ENCODE assay signal across 21 cellular contexts in the genomic region with DNA sequence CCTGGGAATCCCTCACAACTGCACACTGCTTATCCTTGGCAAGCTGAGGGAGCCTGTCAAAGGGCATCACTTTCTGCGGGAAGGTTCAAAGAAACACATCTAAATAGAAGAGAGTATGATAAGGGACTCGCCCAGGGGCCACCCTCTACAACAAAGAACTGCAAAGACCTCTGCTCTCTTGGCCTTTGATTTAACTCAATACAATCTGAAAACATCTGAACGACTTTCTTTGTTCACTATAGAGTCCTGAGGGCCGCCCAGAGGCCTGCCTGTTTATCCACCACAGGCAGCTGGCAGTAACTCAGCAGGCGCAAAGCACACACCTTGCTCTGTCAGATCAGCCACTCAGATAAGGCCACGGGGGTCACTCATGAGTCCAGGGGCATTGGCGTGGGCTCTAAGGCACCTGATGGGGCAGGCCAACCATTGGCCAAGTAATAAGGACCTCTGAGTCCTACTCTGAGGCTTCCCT.
DNase-seq lines count a peak whose midpoint lies in the region; ATAC-seq and TF ChIP-seq lines count a peak whose summit lies in the region.
"Had no signal": no experiment of that assay in that cellular context is flagged by ENCODE, and none has a peak within 500 bp of the region (broad histone marks: within the 10 kb centered on the region; RNA-seq: fewer than 3 reads in every experiment).

No MANE protein-coding gene starts in this region.

- H3F3A ChIP-seq in GM23338 (replicated peaks; ENCODE audit: low read depth): no peaks in the 10 kb centered on the region

- H3K36me3 ChIP-seq in GM23338 (ENCODE audit: insufficient read depth) (no peaks in the 10 kb centered on the region), mucosa of descending colon (ENCODE audit: low read depth) (no peaks in the 10 kb centered on the region)
- H3K36me3 ChIP-seq: BLaER1 had no signal

- no peaks in the 10 kb centered on the region for H3K9me3 Mint-ChIP-seq in GM23338
- H3K9me3 Mint-ChIP-seq: activated T-cell treated with anti-CD3 and anti-CD28 coated beads, Interleukin-2, amount 50 U/mL, for 72 hours had no signal

- H3K4me1 ChIP-seq in GM23338 (ENCODE audit: insufficient read depth) (no peaks in the 10 kb centered on the region), mucosa of descending colon (ENCODE audit: low read depth) (no peaks in the 10 kb centered on the region)
- H3K4me1 ChIP-seq: BLaER1 had no signal

- TF ChIP-seq CTCF in GM23338 (conservative IDR thresholded peaks at IDR 0.05; ENCODE audit: low read depth in 2 of 2) (no peak), coronary artery (IDR thresholded peaks at IDR 0.05) (no peak), mucosa of descending colon (IDR thresholded peaks at IDR 0.05) (no peak), omental fat pad (IDR thresholded peaks at IDR 0.05) (no peak)

- H4K20me1 ChIP-seq in GM23338 (replicated peaks; ENCODE audit: insufficient read depth): no peaks in the 10 kb centered on the region
- H4K20me1 ChIP-seq: BLaER1 had no signal

- intact Hi-C loops in mucosa of descending colon (cut with DNase I, micrococcal nuclease): loop anchor here in 1 of 2 donors (10.0 kb wide), 1 partner anchor 125 kb away; no protein-coding TSS in a partner anchor

- H3K4me3 ChIP-seq in GM23338 (no peak overlapping the region), coronary artery (no peak overlapping the region), mucosa of descending colon (no peak overlapping the region)
- H3K4me3 ChIP-seq: BLaER1 had no signal

- no peaks in the 10 kb centered on the region for H3K9me3 ChIP-seq in mucosa of descending colon
- H3K9me3 ChIP-seq: BLaER1 had no signal

- H2AFZ ChIP-seq in GM23338: no peak overlapping the region

- H3K27ac ChIP-seq in GM23338 (ENCODE audit: low read depth) (no peak overlapping the region), coronary artery (peak overlapping the region in 1 of 2 donors; percentile 47)
- H3K27ac ChIP-seq: BLaER1 had no signal

- no peak overlapping the region for H3K4me2 ChIP-seq in GM23338
- H3K4me2 ChIP-seq: BLaER1 had no signal

- in situ Hi-C loops in G401 (cut with HindIII; ENCODE audit: low sequenced_read_pairs): no loop called here

- ATAC-seq in GM23338: peak; percentile 30; the same call in 2 of the 3 replicates
- peak; percentile 61 for ATAC-seq in mucosa of descending colon
- no peak for ATAC-seq in omental fat pad (ENCODE audit: low FRiP score)
- ATAC-seq: activated CD8-positive, alpha-beta memory T cell treated with anti-CD3 and anti-CD28 coated beads, Interleukin-2, amount 10 ng/mL, durations not matched to agents 7 days and 5 days; activated T-cell treated with anti-CD3 and anti-CD28 coated beads, Interleukin-2, amount 50 U/mL, for 72 hours had no signal

- no peak overlapping the region for H3K27ac Mint-ChIP-seq in GM23338
- H3K27ac Mint-ChIP-seq: activated CD8-positive, alpha-beta memory T cell treated with anti-CD3 and anti-CD28 coated beads, Interleukin-2, amount 10 ng/mL, durations not matched to agents 7 days and 5 days; activated T-cell treated with anti-CD3 and anti-CD28 coated beads, Interleukin-2, amount 50 U/mL, for 72 hours had no signal

- H3K27me3 Mint-ChIP-seq in GM23338 (ENCODE audit: insufficient read depth, low read depth, poor library complexity): peaks cover 5% of the 10 kb centered on the region

- no peaks in the 10 kb centered on the region for H3K36me3 Mint-ChIP-seq in GM23338 (ENCODE audit: low read depth)
- H3K36me3 Mint-ChIP-seq: activated CD8-positive, alpha-beta memory T cell treated with anti-CD3 and anti-CD28 coated beads, Interleukin-2, amount 10 ng/mL, durations not matched to agents 7 days and 5 days had no signal

- H3K4me1 Mint-ChIP-seq in GM23338: no peaks in the 10 kb centered on the region; the same call in 2 of the 3 replicates
- H3K4me1 Mint-ChIP-seq: activated CD8-positive, alpha-beta memory T cell treated with anti-CD3 and anti-CD28 coated beads, Interleukin-2, amount 10 ng/mL, durations not matched to agents 7 days and 5 days had no signal

- H3K27me3 ChIP-seq in GM23338 (ENCODE audit: insufficient read depth): peaks cover 5% of the 10 kb centered on the region; the same call in 1 of the 2 replicates
- H3K27me3 ChIP-seq: BLaER1 had no signal

- no peak overlapping the region for H3K4me3 Mint-ChIP-seq in GM23338
- H3K4me3 Mint-ChIP-seq: activated CD8-positive, alpha-beta memory T cell treated with anti-CD3 and anti-CD28 coated beads, Interleukin-2, amount 10 ng/mL, durations not matched to agents 7 days and 5 days; activated T-cell treated with anti-CD3 and anti-CD28 coated beads, Interleukin-2, amount 50 U/mL, for 72 hours had no signal

- no peaks in the 10 kb centered on the region for H3K9me2 ChIP-seq in GM23338 (ENCODE audit: insufficient read depth)

- H3K79me2 ChIP-seq in GM23338 (replicated peaks; ENCODE audit: insufficient read depth): no peaks in the 10 kb centered on the region

- peak; percentile 12 for DNase-seq in COLO668 (lab: John Stamatoyannopoulos, UW; ENCODE audit: unreplicated experiment)
- no peak for DNase-seq in GM23338 (ENCODE audit: low spot score)
- peak; percentile 26 for DNase-seq in coronary artery (ENCODE audit: low spot score)
- DNase-seq in mucosa of descending colon: no peak
- no peak for DNase-seq in DMS 273 treated with DMSO at 0.1 percent for 48 hours (lab: John Stamatoyannopoulos, UW)
- no peak for DNase-seq in GM19240 (ENCODE audit: insufficient read length, low spot score)
- no peak for DNase-seq in omental fat pad (ENCODE audit: low spot score)
- DNase-seq in G401 (ENCODE audit: low spot score): no peak
- DNase-seq: activated CD4-positive, alpha-beta T cell treated with anti-CD3 and anti-CD28 coated beads, Interleukin-2, amount 50 U/mL, for 1 hour; activated CD8-positive, alpha-beta memory T cell treated with anti-CD3 and anti-CD28 coated beads, Interleukin-2, amount 10 ng/mL, durations not matched to agents 7 days and 5 days; activated naive CD4-positive, alpha-beta T cell; activated T-cell treated with anti-CD3 and anti-CD28 coated beads, Interleukin-2, amount 50 U/mL, for 72 hours; COR-L47; effector CD8-positive, alpha-beta T cell; kidney glomerular epithelial cell; NCI-H1092; NCI-H1930; NCI-H446; stimulated activated naive CD4-positive, alpha-beta T cell; T1000 had no signal

TF ChIP-seq in GM23338, 12 proteins besides CTCF, POLR2A, EP300 and RAD21:
- no peak for TF ChIP-seq NANOG (IDR thresholded peaks at IDR 0.05; ENCODE audit: borderline replicate concordance)
- TF ChIP-seq REST (IDR thresholded peaks at IDR 0.05; ENCODE audit: unreplicated experiment): no peak
- TF ChIP-seq POLR2AphosphoS5 (IDR thresholded peaks at IDR 0.05; ENCODE audit: low read depth): no peak

Comparison
In these comparisons a context has a peak if more than half of its experiments do, and no peak if none do; other contexts are left out.
1. DNase-seq: peak in COLO668 (single experiment) and coronary artery (single experiment); none in GM23338 (single experiment), mucosa of descending colon (0 of 3), DMS 273 treated with DMSO at 0.1 percent for 48 hours (single experiment), GM19240 (single experiment), omental fat pad (single experiment) and G401 (single experiment).